In the genomic region with DNA sequence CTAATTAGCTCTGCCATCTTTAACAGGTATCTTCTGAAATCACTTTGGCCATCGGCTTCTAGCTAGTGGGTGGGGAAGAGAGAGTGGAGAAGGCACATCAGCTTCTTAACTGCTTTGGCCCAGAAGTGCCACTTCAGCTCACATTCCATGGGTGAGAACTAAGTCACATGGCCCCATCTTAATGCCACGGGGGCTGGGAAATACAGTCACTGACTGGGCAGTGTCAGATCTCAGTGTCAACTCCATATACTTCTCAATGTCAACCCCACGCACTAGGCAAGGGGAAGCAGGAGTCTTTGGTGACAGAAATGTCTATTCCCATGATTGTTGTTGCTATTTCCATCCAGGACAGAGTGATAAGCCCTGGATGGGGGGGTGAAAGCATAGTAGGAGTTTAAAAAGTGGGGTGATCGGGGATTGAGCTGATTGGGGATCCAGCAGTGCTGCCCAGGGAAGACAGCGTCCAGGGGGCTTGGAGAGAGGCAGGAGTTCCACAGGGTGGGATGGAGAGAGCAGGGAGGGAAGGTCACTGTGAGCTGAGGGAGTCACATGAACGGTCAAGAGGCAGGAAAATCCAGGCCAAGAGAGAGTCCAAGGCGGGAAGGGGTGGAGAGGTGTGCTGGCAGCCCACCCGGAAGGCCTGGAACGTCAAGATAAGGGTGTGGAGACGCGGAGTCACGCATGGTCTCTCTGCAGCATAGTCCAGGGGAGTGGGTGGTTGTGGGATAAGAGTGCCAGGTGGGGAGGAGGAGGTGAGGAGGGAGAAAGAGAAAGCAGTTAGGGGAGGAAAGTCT, we compare ENCODE assay signal across 1 cellular context.
TF ChIP-seq lines count a peak whose summit lies in the region.

No MANE protein-coding gene starts in this region.

TF ChIP-seq in K562, 482 proteins besides CTCF, POLR2A, EP300 and RAD21 (continued from another document and continues in another):
- TF ChIP-seq ILK (tag; IDR thresholded peaks at IDR 0.05; ENCODE audit: borderline replicate concordance, low read depth): no peak
- TF ChIP-seq ESRRA (IDR thresholded peaks at IDR 0.05; ENCODE audit: borderline replicate concordance, low read depth): no peak
- peak; percentile 72; the same call in 1 of the 2 replicates for TF ChIP-seq MTA3 (IDR thresholded peaks at IDR 0.05; ENCODE audit: borderline replicate concordance)
- TF ChIP-seq TBP (optimal IDR thresholded peaks at IDR 0.05; ENCODE audit: low read depth, low read length): no peak
- TF ChIP-seq FOXK2 (conservative IDR thresholded peaks at IDR 0.05 in 1 of 2, IDR thresholded peaks at IDR 0.05 in 1 of 2; ENCODE audit: low read depth in 2 of 2): peak in 1 of 2 experiments; percentile 36; a peak in 2 of 4 replicates
- no peak for TF ChIP-seq BRCA1 (IDR thresholded peaks at IDR 0.05)
- TF ChIP-seq BRCA1 (CRISPR knock-in tag; IDR thresholded peaks at IDR 0.05): no peak
- peak; percentile 78 for TF ChIP-seq TOE1 (IDR thresholded peaks at IDR 0.05; ENCODE audit: borderline replicate concordance)
- TF ChIP-seq TOE1 (CRISPR knock-in tag; IDR thresholded peaks at IDR 0.05; ENCODE audit: borderline replicate concordance, low read depth): no peak
- TF ChIP-seq ZNF785 (CRISPR knock-in tag; IDR thresholded peaks at IDR 0.05): no peak
- TF ChIP-seq, protein P1, sequence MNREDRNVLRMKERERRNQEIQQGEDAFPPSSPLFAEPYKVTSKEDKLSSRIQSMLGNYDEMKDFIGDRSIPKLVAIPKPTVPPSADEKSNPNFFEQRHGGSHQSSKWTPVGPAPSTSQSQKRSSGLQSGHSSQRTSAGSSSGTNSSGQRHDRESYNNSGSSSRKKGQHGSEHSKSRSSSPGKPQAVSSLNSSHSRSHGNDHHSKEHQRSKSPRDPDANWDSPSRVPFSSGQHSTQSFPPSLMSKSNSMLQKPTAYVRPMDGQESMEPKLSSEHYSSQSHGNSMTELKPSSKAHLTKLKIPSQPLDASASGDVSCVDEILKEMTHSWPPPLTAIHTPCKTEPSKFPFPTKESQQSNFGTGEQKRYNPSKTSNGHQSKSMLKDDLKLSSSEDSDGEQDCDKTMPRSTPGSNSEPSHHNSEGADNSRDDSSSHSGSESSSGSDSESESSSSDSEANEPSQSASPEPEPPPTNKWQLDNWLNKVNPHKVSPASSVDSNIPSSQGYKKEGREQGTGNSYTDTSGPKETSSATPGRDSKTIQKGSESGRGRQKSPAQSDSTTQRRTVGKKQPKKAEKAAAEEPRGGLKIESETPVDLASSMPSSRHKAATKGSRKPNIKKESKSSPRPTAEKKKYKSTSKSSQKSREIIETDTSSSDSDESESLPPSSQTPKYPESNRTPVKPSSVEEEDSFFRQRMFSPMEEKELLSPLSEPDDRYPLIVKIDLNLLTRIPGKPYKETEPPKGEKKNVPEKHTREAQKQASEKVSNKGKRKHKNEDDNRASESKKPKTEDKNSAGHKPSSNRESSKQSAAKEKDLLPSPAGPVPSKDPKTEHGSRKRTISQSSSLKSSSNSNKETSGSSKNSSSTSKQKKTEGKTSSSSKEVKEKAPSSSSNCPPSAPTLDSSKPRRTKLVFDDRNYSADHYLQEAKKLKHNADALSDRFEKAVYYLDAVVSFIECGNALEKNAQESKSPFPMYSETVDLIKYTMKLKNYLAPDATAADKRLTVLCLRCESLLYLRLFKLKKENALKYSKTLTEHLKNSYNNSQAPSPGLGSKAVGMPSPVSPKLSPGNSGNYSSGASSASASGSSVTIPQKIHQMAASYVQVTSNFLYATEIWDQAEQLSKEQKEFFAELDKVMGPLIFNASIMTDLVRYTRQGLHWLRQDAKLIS (CRISPR knock-in tag; IDR thresholded peaks at IDR 0.05): no peak
- TF ChIP-seq CCNT2 (IDR thresholded peaks at IDR 0.05; ENCODE audit: borderline replicate concordance, extremely low read depth, insufficient read length, low read depth, low read length): peak; percentile 25
- no peak for TF ChIP-seq SIN3B (IDR thresholded peaks at IDR 0.05; ENCODE audit: low read depth)
- peak; percentile 85 for TF ChIP-seq CREM (IDR thresholded peaks at IDR 0.05; ENCODE audit: low read depth)
- peak; percentile 95 for TF ChIP-seq NCOR1 (IDR thresholded peaks at IDR 0.05)
- TF ChIP-seq ZSCAN32 (CRISPR knock-in tag; IDR thresholded peaks at IDR 0.05): no peak
- peak; percentile 96 for TF ChIP-seq SMARCA4 (IDR thresholded peaks at IDR 0.05)
- TF ChIP-seq, protein P2, sequence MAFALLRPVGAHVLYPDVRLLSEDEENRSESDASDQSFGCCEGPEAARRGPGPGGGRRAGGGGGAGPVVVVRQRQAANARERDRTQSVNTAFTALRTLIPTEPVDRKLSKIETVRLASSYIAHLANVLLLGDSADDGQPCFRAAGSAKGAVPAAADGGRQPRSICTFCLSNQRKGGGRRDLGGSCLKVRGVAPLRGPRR (CRISPR knock-in tag; IDR thresholded peaks at IDR 0.05): no peak
- peak; percentile 17; the same call in 1 of the 2 replicates for TF ChIP-seq MAFK (IDR thresholded peaks at IDR 0.05; ENCODE audit: low read length)
- peak; percentile 97 for TF ChIP-seq DPF2 (IDR thresholded peaks at IDR 0.05)
- peak; percentile 91 for TF ChIP-seq MTA2 (IDR thresholded peaks at IDR 0.05; ENCODE audit: low read depth)
- peak; percentile 43; the same call in 1 of the 2 replicates for TF ChIP-seq KHSRP (IDR thresholded peaks at IDR 0.05)
- TF ChIP-seq MEF2A (IDR thresholded peaks at IDR 0.05; ENCODE audit: control insufficient read depth, low read depth, low read length): peak; percentile 39; the same call in 1 of the 2 replicates
- TF ChIP-seq, protein P3, sequence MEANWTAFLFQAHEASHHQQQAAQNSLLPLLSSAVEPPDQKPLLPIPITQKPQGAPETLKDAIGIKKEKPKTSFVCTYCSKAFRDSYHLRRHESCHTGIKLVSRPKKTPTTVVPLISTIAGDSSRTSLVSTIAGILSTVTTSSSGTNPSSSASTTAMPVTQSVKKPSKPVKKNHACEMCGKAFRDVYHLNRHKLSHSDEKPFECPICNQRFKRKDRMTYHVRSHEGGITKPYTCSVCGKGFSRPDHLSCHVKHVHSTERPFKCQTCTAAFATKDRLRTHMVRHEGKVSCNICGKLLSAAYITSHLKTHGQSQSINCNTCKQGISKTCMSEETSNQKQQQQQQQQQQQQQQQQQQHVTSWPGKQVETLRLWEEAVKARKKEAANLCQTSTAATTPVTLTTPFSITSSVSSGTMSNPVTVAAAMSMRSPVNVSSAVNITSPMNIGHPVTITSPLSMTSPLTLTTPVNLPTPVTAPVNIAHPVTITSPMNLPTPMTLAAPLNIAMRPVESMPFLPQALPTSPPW (CRISPR knock-in tag; IDR thresholded peaks at IDR 0.05): peak; percentile 26; the same call in 1 of the 2 replicates
- peak; percentile 67 for TF ChIP-seq BRD9 (IDR thresholded peaks at IDR 0.05; ENCODE audit: low read depth, partially characterized antibody)
- no peak for TF ChIP-seq TRIM28 (IDR thresholded peaks at IDR 0.05)
- TF ChIP-seq CREB1 (IDR thresholded peaks at IDR 0.05): peak; percentile 61; the same call in 1 of the 2 replicates
- no peak for TF ChIP-seq CREB1 (CRISPR knock-in tag; IDR thresholded peaks at IDR 0.05)
- TF ChIP-seq, protein P4, sequence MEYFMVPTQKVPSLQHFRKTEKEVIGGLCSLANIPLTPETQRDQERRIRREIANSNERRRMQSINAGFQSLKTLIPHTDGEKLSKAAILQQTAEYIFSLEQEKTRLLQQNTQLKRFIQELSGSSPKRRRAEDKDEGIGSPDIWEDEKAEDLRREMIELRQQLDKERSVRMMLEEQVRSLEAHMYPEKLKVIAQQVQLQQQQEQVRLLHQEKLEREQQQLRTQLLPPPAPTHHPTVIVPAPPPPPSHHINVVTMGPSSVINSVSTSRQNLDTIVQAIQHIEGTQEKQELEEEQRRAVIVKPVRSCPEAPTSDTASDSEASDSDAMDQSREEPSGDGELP (CRISPR knock-in tag; IDR thresholded peaks at IDR 0.05; ENCODE audit: borderline replicate concordance): peak; percentile 43; the same call in 1 of the 2 replicates
- TF ChIP-seq, protein P5, sequence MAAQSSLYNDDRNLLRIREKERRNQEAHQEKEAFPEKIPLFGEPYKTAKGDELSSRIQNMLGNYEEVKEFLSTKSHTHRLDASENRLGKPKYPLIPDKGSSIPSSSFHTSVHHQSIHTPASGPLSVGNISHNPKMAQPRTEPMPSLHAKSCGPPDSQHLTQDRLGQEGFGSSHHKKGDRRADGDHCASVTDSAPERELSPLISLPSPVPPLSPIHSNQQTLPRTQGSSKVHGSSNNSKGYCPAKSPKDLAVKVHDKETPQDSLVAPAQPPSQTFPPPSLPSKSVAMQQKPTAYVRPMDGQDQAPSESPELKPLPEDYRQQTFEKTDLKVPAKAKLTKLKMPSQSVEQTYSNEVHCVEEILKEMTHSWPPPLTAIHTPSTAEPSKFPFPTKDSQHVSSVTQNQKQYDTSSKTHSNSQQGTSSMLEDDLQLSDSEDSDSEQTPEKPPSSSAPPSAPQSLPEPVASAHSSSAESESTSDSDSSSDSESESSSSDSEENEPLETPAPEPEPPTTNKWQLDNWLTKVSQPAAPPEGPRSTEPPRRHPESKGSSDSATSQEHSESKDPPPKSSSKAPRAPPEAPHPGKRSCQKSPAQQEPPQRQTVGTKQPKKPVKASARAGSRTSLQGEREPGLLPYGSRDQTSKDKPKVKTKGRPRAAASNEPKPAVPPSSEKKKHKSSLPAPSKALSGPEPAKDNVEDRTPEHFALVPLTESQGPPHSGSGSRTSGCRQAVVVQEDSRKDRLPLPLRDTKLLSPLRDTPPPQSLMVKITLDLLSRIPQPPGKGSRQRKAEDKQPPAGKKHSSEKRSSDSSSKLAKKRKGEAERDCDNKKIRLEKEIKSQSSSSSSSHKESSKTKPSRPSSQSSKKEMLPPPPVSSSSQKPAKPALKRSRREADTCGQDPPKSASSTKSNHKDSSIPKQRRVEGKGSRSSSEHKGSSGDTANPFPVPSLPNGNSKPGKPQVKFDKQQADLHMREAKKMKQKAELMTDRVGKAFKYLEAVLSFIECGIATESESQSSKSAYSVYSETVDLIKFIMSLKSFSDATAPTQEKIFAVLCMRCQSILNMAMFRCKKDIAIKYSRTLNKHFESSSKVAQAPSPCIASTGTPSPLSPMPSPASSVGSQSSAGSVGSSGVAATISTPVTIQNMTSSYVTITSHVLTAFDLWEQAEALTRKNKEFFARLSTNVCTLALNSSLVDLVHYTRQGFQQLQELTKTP (IDR thresholded peaks at IDR 0.05; ENCODE audit: low read depth in 1 of 2, partially characterized antibody in 2 of 2): peak in 1 of 2 experiments; percentile 31
- TF ChIP-seq STAT5A (IDR thresholded peaks at IDR 0.05; ENCODE audit: borderline replicate concordance, low read length): peak; percentile 76
- peak; percentile 93 for TF ChIP-seq CC2D1A (IDR thresholded peaks at IDR 0.05)
- TF ChIP-seq, protein P6, sequence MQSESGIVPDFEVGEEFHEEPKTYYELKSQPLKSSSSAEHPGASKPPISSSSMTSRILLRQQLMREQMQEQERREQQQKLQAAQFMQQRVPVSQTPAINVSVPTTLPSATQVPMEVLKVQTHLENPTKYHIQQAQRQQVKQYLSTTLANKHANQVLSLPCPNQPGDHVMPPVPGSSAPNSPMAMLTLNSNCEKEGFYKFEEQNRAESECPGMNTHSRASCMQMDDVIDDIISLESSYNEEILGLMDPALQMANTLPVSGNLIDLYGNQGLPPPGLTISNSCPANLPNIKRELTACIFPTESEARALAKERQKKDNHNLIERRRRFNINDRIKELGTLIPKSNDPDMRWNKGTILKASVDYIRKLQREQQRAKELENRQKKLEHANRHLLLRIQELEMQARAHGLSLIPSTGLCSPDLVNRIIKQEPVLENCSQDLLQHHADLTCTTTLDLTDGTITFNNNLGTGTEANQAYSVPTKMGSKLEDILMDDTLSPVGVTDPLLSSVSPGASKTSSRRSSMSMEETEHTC (IDR thresholded peaks at IDR 0.05): peak; percentile 79
- TF ChIP-seq OTX1 (CRISPR knock-in tag; IDR thresholded peaks at IDR 0.05): 0 out of 2 replicates have a peak, but pooled peaks have one; percentile 51
- TF ChIP-seq CTBP1 (IDR thresholded peaks at IDR 0.05; ENCODE audit: borderline replicate concordance): peak; percentile 70; the same call in 1 of the 2 replicates
- TF ChIP-seq LCOR (CRISPR knock-in tag; IDR thresholded peaks at IDR 0.05): no peak
- TF ChIP-seq CBX3 (IDR thresholded peaks at IDR 0.05; ENCODE audit: borderline replicate concordance in 1 of 2, low read length in 2 of 2): peak in 1 of 2 experiments; percentile 34; a peak in 1 of 3 replicates
- 0 out of 2 replicates have a peak, but pooled peaks have one; percentile 37 for TF ChIP-seq BACH1 (tag; IDR thresholded peaks at IDR 0.05)
- TF ChIP-seq, protein P7, sequence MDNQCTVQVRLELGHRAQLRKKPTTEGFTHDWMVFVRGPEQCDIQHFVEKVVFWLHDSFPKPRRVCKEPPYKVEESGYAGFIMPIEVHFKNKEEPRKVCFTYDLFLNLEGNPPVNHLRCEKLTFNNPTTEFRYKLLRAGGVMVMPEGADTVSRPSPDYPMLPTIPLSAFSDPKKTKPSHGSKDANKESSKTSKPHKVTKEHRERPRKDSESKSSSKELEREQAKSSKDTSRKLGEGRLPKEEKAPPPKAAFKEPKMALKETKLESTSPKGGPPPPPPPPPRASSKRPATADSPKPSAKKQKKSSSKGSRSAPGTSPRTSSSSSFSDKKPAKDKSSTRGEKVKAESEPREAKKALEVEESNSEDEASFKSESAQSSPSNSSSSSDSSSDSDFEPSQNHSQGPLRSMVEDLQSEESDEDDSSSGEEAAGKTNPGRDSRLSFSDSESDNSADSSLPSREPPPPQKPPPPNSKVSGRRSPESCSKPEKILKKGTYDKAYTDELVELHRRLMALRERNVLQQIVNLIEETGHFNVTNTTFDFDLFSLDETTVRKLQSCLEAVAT (IDR thresholded peaks at IDR 0.05): peak in 1 of 2 experiments; percentile 69; a peak in 1 of 4 replicates
- TF ChIP-seq FOS (IDR thresholded peaks at IDR 0.05; ENCODE audit: extremely low read depth, insufficient read length): no peak
- peak; percentile 11 for TF ChIP-seq SMAD1 (IDR thresholded peaks at IDR 0.05; ENCODE audit: low read depth, low read length, partially characterized antibody)
- peak; percentile 27; the same call in 1 of the 2 replicates for TF ChIP-seq SUPT5H (IDR thresholded peaks at IDR 0.05)
- no peak for TF ChIP-seq TARDBP (IDR thresholded peaks at IDR 0.05)
- peak; percentile 58 for TF ChIP-seq TAF9B (IDR thresholded peaks at IDR 0.05; ENCODE audit: partially characterized antibody)
- TF ChIP-seq, protein P8, sequence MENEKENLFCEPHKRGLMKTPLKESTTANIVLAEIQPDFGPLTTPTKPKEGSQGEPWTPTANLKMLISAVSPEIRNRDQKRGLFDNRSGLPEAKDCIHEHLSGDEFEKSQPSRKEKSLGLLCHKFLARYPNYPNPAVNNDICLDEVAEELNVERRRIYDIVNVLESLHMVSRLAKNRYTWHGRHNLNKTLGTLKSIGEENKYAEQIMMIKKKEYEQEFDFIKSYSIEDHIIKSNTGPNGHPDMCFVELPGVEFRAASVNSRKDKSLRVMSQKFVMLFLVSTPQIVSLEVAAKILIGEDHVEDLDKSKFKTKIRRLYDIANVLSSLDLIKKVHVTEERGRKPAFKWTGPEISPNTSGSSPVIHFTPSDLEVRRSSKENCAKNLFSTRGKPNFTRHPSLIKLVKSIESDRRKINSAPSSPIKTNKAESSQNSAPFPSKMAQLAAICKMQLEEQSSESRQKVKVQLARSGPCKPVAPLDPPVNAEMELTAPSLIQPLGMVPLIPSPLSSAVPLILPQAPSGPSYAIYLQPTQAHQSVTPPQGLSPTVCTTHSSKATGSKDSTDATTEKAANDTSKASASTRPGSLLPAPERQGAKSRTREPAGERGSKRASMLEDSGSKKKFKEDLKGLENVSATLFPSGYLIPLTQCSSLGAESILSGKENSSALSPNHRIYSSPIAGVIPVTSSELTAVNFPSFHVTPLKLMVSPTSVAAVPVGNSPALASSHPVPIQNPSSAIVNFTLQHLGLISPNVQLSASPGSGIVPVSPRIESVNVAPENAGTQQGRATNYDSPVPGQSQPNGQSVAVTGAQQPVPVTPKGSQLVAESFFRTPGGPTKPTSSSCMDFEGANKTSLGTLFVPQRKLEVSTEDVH (IDR thresholded peaks at IDR 0.05; ENCODE audit: low read depth, partially characterized antibody): no peak
- TF ChIP-seq SMAD4 (CRISPR knock-in tag; conservative IDR thresholded peaks at IDR 0.05): peak; percentile 85
- TF ChIP-seq TAL1 (IDR thresholded peaks at IDR 0.05): peak; percentile 95
- TF ChIP-seq ARID1B (IDR thresholded peaks at IDR 0.05): peak; percentile 98
- no peak for TF ChIP-seq TSC22D4 (tag; IDR thresholded peaks at IDR 0.05)
